In the genomic region with DNA sequence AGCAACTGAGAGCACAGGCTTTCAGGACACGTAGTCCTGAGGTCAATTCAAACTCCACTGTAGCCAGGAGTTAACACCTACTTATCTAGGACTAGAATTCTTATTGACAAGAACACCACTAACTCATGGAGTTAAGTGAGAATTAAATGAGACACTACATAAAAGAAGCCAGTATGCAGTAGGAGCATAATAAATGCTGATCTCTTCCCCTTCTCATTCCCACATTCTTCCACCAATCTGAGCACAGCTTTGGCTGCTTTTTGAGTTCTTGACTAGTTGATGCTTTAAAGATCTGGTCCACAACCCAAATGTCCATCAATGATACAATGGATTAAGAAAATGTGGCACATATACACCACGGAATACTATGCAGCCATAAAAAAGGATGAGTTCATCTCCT, we compare ENCODE assay signal across 37 cellular contexts. TPM values are rescaled to one million over a fixed set of nuclear protein-coding genes. Genes with fewer than 3 reads are reported as not detected.
"Had no signal": no experiment of that assay in that cellular context is flagged by ENCODE, and none has a peak within 500 bp of the region (broad histone marks: within the 10 kb centered on the region; RNA-seq: fewer than 3 reads in every experiment).

No MANE protein-coding gene starts in this region.

- ATAC-seq: activated CD4-positive, alpha-beta T cell treated with anti-CD3 and anti-CD28 coated beads for 36 hours; activated CD4-positive, CD25-positive, alpha-beta regulatory T cell treated with anti-CD3 and anti-CD28 coated beads, Interleukin-2, amount 50 U/mL, for 24 hours; activated CD8-positive, alpha-beta memory T cell treated with anti-CD3 and anti-CD28 coated beads, Interleukin-2, amount 10 ng/mL, durations not matched to agents 7 days and 5 days; activated CD8-positive, alpha-beta T cell treated with anti-CD3 and anti-CD28 coated beads, Interleukin-2, amount 10 ng/mL, durations not matched to agents 7 days and 5 days; activated naive CD8-positive, alpha-beta T cell treated with anti-CD3 and anti-CD28 coated beads, Interleukin-2, amount 50 U/mL, for 24 hours; WTC11 had no signal

- H3K4me3 ChIP-seq: ascending aorta, cardiac muscle cell had no signal

- H3K27ac Mint-ChIP-seq: activated CD4-positive, alpha-beta memory T cell treated with anti-CD3 and anti-CD28 coated beads, Interleukin-2, amount 10 ng/mL, durations not matched to agents 7 days and 5 days; activated CD4-positive, alpha-beta T cell treated with anti-CD3 and anti-CD28 coated beads for 36 hours; activated CD4-positive, alpha-beta T cell treated with anti-CD3 and anti-CD28 coated beads, Interleukin-2, amount 10 ng/mL, durations not matched to agents 7 days and 5 days; activated CD8-positive, alpha-beta memory T cell treated with anti-CD3 and anti-CD28 coated beads, Interleukin-2, amount 10 ng/mL, durations not matched to agents 7 days and 5 days; activated CD8-positive, alpha-beta T cell treated with anti-CD3 and anti-CD28 coated beads, Interleukin-2, amount 10 ng/mL, durations not matched to agents 7 days and 5 days; activated naive CD4-positive, alpha-beta T cell treated with anti-CD3 and anti-CD28 coated beads, Interleukin-2, amount 10 ng/mL, durations not matched to agents 7 days and 5 days; activated naive CD4-positive, alpha-beta T cell treated with anti-CD3 and anti-CD28 coated beads, Interleukin-2, amount 50 U/mL, for 24 hours; activated naive CD8-positive, alpha-beta T cell; activated naive CD8-positive, alpha-beta T cell treated with anti-CD3 and anti-CD28 coated beads, Interleukin-2, amount 10 ng/mL, durations not matched to agents 7 days and 5 days; activated naive CD8-positive, alpha-beta T cell treated with anti-CD3 and anti-CD28 coated beads, Interleukin-2, amount 50 U/mL, for 24 hours; activated T-cell treated with anti-CD3 and anti-CD28 coated beads, Interleukin-2, amount 50 U/mL, for 24 hours; activated T-helper 2 cell treated with anti-CD3 and anti-CD28 coated beads, Interferon-gamma antibody, Interleukin-2, Interleukin-4, amounts not matched to agents 10 μg/mL and 5 μg/mL and 100 μg/mL, durations not matched to agents 14 hours and 24 hours and 36 hours; brain; T-helper 1 cell treated with Interleukin-12 subunit alpha and Interleukin-12 subunit beta and Interleukin-4 antibody, amounts not matched to agents 30 μg/mL and 1 μg/mL, for 36 hours; T-helper 2 cell treated with Interferon-gamma antibody and Interleukin-4, amounts not matched to agents 5 μg/mL and 100 μg/mL, for 36 hours; WTC11 had no signal

- H3K4me3 Mint-ChIP-seq: activated CD4-positive, alpha-beta memory T cell treated with anti-CD3 and anti-CD28 coated beads, Interleukin-2, amount 10 ng/mL, durations not matched to agents 7 days and 5 days; activated CD4-positive, alpha-beta T cell treated with anti-CD3 and anti-CD28 coated beads for 36 hours; activated CD4-positive, alpha-beta T cell treated with anti-CD3 and anti-CD28 coated beads, Interleukin-2, amount 10 ng/mL, durations not matched to agents 7 days and 5 days; activated CD8-positive, alpha-beta memory T cell treated with anti-CD3 and anti-CD28 coated beads, Interleukin-2, amount 10 ng/mL, durations not matched to agents 7 days and 5 days; activated CD8-positive, alpha-beta T cell treated with anti-CD3 and anti-CD28 coated beads, Interleukin-2, amount 10 ng/mL, durations not matched to agents 7 days and 5 days; activated naive CD4-positive, alpha-beta T cell treated with anti-CD3 and anti-CD28 coated beads, Interleukin-2, amount 10 ng/mL, durations not matched to agents 7 days and 5 days; activated naive CD4-positive, alpha-beta T cell treated with anti-CD3 and anti-CD28 coated beads, Interleukin-2, amount 50 U/mL, for 24 hours; activated naive CD8-positive, alpha-beta T cell; activated naive CD8-positive, alpha-beta T cell treated with anti-CD3 and anti-CD28 coated beads, Interleukin-2, amount 10 ng/mL, durations not matched to agents 7 days and 5 days; activated naive CD8-positive, alpha-beta T cell treated with anti-CD3 and anti-CD28 coated beads, Interleukin-2, amount 50 U/mL, for 24 hours; activated T-cell treated with anti-CD3 and anti-CD28 coated beads, Interleukin-2, amount 50 U/mL, for 24 hours; brain; central memory CD8-positive, alpha-beta T cell; T-helper 1 cell treated with Interleukin-12 subunit alpha and Interleukin-12 subunit beta and Interleukin-4 antibody, amounts not matched to agents 30 μg/mL and 1 μg/mL, for 36 hours; T-helper 2 cell treated with Interferon-gamma antibody and Interleukin-4, amounts not matched to agents 5 μg/mL and 100 μg/mL, for 36 hours; WTC11 had no signal

- H3K27me3 ChIP-seq: ascending aorta, cardiac muscle cell had no signal

- H3K9me3 ChIP-seq: ascending aorta had no signal

- H3K9me3 Mint-ChIP-seq: activated CD4-positive, alpha-beta memory T cell treated with anti-CD3 and anti-CD28 coated beads, Interleukin-2, amount 10 ng/mL, durations not matched to agents 7 days and 5 days; activated CD4-positive, alpha-beta T cell treated with anti-CD3 and anti-CD28 coated beads, Interleukin-2, amount 10 ng/mL, durations not matched to agents 7 days and 5 days; activated naive CD4-positive, alpha-beta T cell treated with anti-CD3 and anti-CD28 coated beads, Interleukin-2, amount 50 U/mL, for 24 hours; activated naive CD8-positive, alpha-beta T cell treated with anti-CD3 and anti-CD28 coated beads, Interleukin-2, amount 50 U/mL, for 24 hours; activated T-cell treated with anti-CD3 and anti-CD28 coated beads, Interleukin-2, amount 50 U/mL, for 24 hours; activated T-helper 2 cell treated with anti-CD3 and anti-CD28 coated beads, Interferon-gamma antibody, Interleukin-2, Interleukin-4, amounts not matched to agents 10 μg/mL and 5 μg/mL and 100 μg/mL, durations not matched to agents 14 hours and 24 hours and 36 hours; T-helper 1 cell treated with Interleukin-12 subunit alpha and Interleukin-12 subunit beta and Interleukin-4 antibody, amounts not matched to agents 30 μg/mL and 1 μg/mL, for 36 hours; T-helper 2 cell treated with Interferon-gamma antibody and Interleukin-4, amounts not matched to agents 5 μg/mL and 100 μg/mL, for 36 hours had no signal

- H3K36me3 Mint-ChIP-seq: activated CD8-positive, alpha-beta memory T cell treated with anti-CD3 and anti-CD28 coated beads, Interleukin-2, amount 10 ng/mL, durations not matched to agents 7 days and 5 days; activated naive CD4-positive, alpha-beta T cell treated with anti-CD3 and anti-CD28 coated beads, Interleukin-2, amount 10 ng/mL, durations not matched to agents 7 days and 5 days; activated naive CD4-positive, alpha-beta T cell treated with anti-CD3 and anti-CD28 coated beads, Interleukin-2, amount 50 U/mL, for 24 hours; activated naive CD8-positive, alpha-beta T cell treated with anti-CD3 and anti-CD28 coated beads, Interleukin-2, amount 10 ng/mL, durations not matched to agents 7 days and 5 days; brain; WTC11 had no signal

- H3K36me3 ChIP-seq: ascending aorta, cardiac muscle cell, WERI-Rb-1 had no signal

- DNase-seq: activated CD4-positive, alpha-beta memory T cell treated with anti-CD3 and anti-CD28 coated beads, Interleukin-2, amount 10 ng/mL, durations not matched to agents 7 days and 5 days; activated CD4-positive, alpha-beta T cell treated with anti-CD3 and anti-CD28 coated beads for 1 hour; activated CD4-positive, alpha-beta T cell treated with anti-CD3 and anti-CD28 coated beads for 36 hours; activated CD4-positive, alpha-beta T cell treated with anti-CD3 and anti-CD28 coated beads for 48 hours; activated CD4-positive, alpha-beta T cell treated with anti-CD3 and anti-CD28 coated beads, Interleukin-2, amount 10 ng/mL, durations not matched to agents 7 days and 5 days; activated CD4-positive, alpha-beta T cell treated with anti-CD3 and anti-CD28 coated beads, Interleukin-2, amount 50 U/mL, for 48 hours; activated CD4-positive, CD25-positive, alpha-beta regulatory T cell; activated CD8-positive, alpha-beta memory T cell treated with anti-CD3 and anti-CD28 coated beads, Interleukin-2, amount 50 U/mL, for 48 hours; activated CD8-positive, alpha-beta T cell treated with anti-CD3 and anti-CD28 coated beads, Interleukin-2, amount 10 ng/mL, durations not matched to agents 7 days and 5 days; activated effector memory CD4-positive, alpha-beta T cell treated with Interleukin-2 at 50 U/mL for 16 hours; activated gamma-delta T cell; activated naive CD4-positive, alpha-beta T cell treated with anti-CD3 and anti-CD28 coated beads, Interleukin-2, amount 10 ng/mL, durations not matched to agents 7 days and 5 days; activated naive CD4-positive, alpha-beta T cell treated with Interleukin-2 at 50 U/mL for 16 hours; activated naive CD8-positive, alpha-beta T cell treated with anti-CD3 and anti-CD28 coated beads, Interleukin-2, amount 10 ng/mL, durations not matched to agents 7 days and 5 days; activated naive CD8-positive, alpha-beta T cell treated with anti-CD3 and anti-CD28 coated beads, Interleukin-2, amount 50 U/mL, for 24 hours; activated T-cell treated with anti-CD3 and anti-CD28 coated beads, Interleukin-2, amount 50 U/mL, for 24 hours; activated T-cell treated with anti-CD3 and anti-CD28 coated beads, Interleukin-2, amount 50 U/mL, for 48 hours; amygdala; anterior cingulate cortex; caudate nucleus; cerebellar nuclear complex; T-helper 1 cell; T-helper 2 cell; T-helper 9 cell; WERI-Rb-1 had no signal

- H3K27ac ChIP-seq: ascending aorta, cardiac muscle cell, WERI-Rb-1 had no signal

- H3K4me1 Mint-ChIP-seq: activated CD4-positive, alpha-beta memory T cell treated with anti-CD3 and anti-CD28 coated beads, Interleukin-2, amount 10 ng/mL, durations not matched to agents 7 days and 5 days; activated CD4-positive, alpha-beta T cell treated with anti-CD3 and anti-CD28 coated beads for 36 hours; activated CD4-positive, alpha-beta T cell treated with anti-CD3 and anti-CD28 coated beads, Interleukin-2, amount 10 ng/mL, durations not matched to agents 7 days and 5 days; activated CD8-positive, alpha-beta memory T cell treated with anti-CD3 and anti-CD28 coated beads, Interleukin-2, amount 10 ng/mL, durations not matched to agents 7 days and 5 days; activated naive CD4-positive, alpha-beta T cell treated with anti-CD3 and anti-CD28 coated beads, Interleukin-2, amount 10 ng/mL, durations not matched to agents 7 days and 5 days; activated naive CD4-positive, alpha-beta T cell treated with anti-CD3 and anti-CD28 coated beads, Interleukin-2, amount 50 U/mL, for 24 hours; activated naive CD8-positive, alpha-beta T cell treated with anti-CD3 and anti-CD28 coated beads, Interleukin-2, amount 10 ng/mL, durations not matched to agents 7 days and 5 days; activated naive CD8-positive, alpha-beta T cell treated with anti-CD3 and anti-CD28 coated beads, Interleukin-2, amount 50 U/mL, for 24 hours; brain; central memory CD8-positive, alpha-beta T cell; WTC11 had no signal

- H3K27me3 Mint-ChIP-seq: activated CD4-positive, alpha-beta T cell treated with anti-CD3 and anti-CD28 coated beads, Interleukin-2, amount 10 ng/mL, durations not matched to agents 7 days and 5 days had no signal

- H3K4me1 ChIP-seq: ascending aorta had no signal

RNA-seq across cellular contexts. Expression of gene TTC32, which starts 55.2 kb away (rescaled TPM):
- total RNA-seq: ascending aorta had no signal
